In the genomic region with DNA sequence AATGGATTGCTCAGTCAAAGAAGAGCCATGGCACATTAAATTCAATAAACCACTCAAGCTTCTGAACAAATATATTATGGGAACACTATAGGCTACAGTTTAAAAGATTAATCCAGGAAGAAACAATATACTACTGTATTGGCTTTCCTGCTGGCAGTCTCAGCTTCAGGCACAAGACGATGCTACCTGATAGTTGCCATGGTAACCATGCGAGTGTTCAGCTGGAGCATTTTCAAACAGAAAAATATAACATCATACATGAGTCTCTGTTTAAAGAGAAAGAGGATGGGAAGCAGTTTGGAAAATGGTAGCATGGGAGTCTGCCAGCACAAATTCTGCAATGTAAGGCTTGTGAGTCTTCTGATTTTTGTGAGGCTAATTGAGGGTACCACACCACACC, we compare ENCODE assay signal across 28 cellular contexts.
A peak's percentile ranks its signal among the peaks of the same experiment; 100 is the strongest.
DNase-seq lines count a peak whose midpoint lies in the region; ATAC-seq and TF ChIP-seq lines count a peak whose summit lies in the region.
"Had no signal": no experiment of that assay in that cellular context is flagged by ENCODE, and none has a peak within 500 bp of the region (broad histone marks: within the 10 kb centered on the region; RNA-seq: fewer than 3 reads in every experiment).

No MANE protein-coding gene starts in this region.

- intact Hi-C loops in CD4-positive, alpha-beta memory T cell (cut with micrococcal nuclease) = no loop called here

- H3K27ac ChIP-seq in neural cell (ENCODE audit: low read length) = peak overlapping the region; percentile 82
- H3K27ac ChIP-seq in CD4-positive, alpha-beta memory T cell (ENCODE audit: low read depth, low read length) = no peak overlapping the region
- H3K27ac ChIP-seq in SJCRH30 = no peak overlapping the region
- H3K27ac ChIP-seq: BLaER1, breast epithelium, esophagus squamous epithelium, gastrocnemius medialis, SK-N-MC, WERI-Rb-1 had no signal

- TF ChIP-seq CTCF in neural cell (IDR thresholded peaks at IDR 0.05; ENCODE audit: poor library complexity, severe bottlenecking) = no peak

- H3K27me3 ChIP-seq in neural cell (ENCODE audit: insufficient read depth, low read depth, low read length) (no peaks in the 10 kb centered on the region), SJCRH30 (no peaks in the 10 kb centered on the region)
- no peaks in the 10 kb centered on the region for H3K27me3 ChIP-seq in CD4-positive, alpha-beta memory T cell (ENCODE audit: insufficient read depth, low read length)
- H3K27me3 ChIP-seq: BLaER1, breast epithelium, esophagus squamous epithelium, gastrocnemius medialis had no signal

- CTCF ChIA-PET in CD4-positive, alpha-beta memory T cell (lab: Charles Lee; ENCODE audit: partially characterized antibody) = interaction anchor here (0.5 kb wide), 1 partner anchor 794 kb away, joined by 3 read pairs; no protein-coding TSS in a partner anchor

- peak; percentile 40 for TF ChIP-seq RAD21 in neural cell (conservative IDR thresholded peaks at IDR 0.05)

- no peaks in the 10 kb centered on the region for H3K36me3 Mint-ChIP-seq in CD4-positive, alpha-beta memory T cell
- H3K36me3 Mint-ChIP-seq: activated CD8-positive, alpha-beta memory T cell treated with anti-CD3 and anti-CD28 coated beads, Interleukin-2, amount 10 ng/mL, durations not matched to agents 7 days and 5 days; naive thymus-derived CD8-positive, alpha-beta T cell had no signal

- peak overlapping the region; percentile 37 for H3K4me2 ChIP-seq in neural cell (ENCODE audit: low read length)
- H3K4me2 ChIP-seq: BLaER1, smooth muscle cell had no signal

- POLR2A ChIA-PET in CD4-positive, alpha-beta memory T cell (lab: Charles Lee; ENCODE audit: partially characterized antibody) = no interaction called here

- H3K9ac ChIP-seq in neural cell (ENCODE audit: low read length) = peak overlapping the region; percentile 51
- H3K9ac ChIP-seq: BLaER1 had no signal

- peaks cover 0 to 4% (median 0%) of the 10 kb centered on the region in 8 donors for H3K9me3 Mint-ChIP-seq in CD4-positive, alpha-beta memory T cell
- H3K9me3 Mint-ChIP-seq: activated naive CD4-positive, alpha-beta T cell treated with anti-CD3 and anti-CD28 coated beads for 36 hours had no signal

- no peak for ATAC-seq in stimulated activated naive CD8-positive, alpha-beta T cell treated with anti-CD3 and anti-CD28 coated beads, Interleukin-15, Interleukin-2, amounts not matched to agents 100 U/mL and 50 U/mL, for 24 hours
- ATAC-seq: activated CD8-positive, alpha-beta memory T cell treated with anti-CD3 and anti-CD28 coated beads, Interleukin-2, amount 10 ng/mL, durations not matched to agents 7 days and 5 days; gastrocnemius medialis; left ventricle myocardium superior; naive thymus-derived CD8-positive, alpha-beta T cell had no signal

- no peak overlapping the region for H3K27ac Mint-ChIP-seq in CD4-positive, alpha-beta memory T cell
- H3K27ac Mint-ChIP-seq: activated CD4-positive, alpha-beta T cell treated with anti-CD3 and anti-CD28 coated beads, Interleukin-2, amount 10 ng/mL, durations not matched to agents 24 days and 14 days; activated CD8-positive, alpha-beta memory T cell treated with anti-CD3 and anti-CD28 coated beads, Interleukin-2, amount 10 ng/mL, durations not matched to agents 7 days and 5 days; activated naive CD4-positive, alpha-beta T cell treated with anti-CD3 and anti-CD28 coated beads for 36 hours had no signal

- peak overlapping the region; percentile 51 for H3K4me3 ChIP-seq in neural cell (ENCODE audit: low read length)
- no peak overlapping the region for H3K4me3 ChIP-seq in CD4-positive, alpha-beta memory T cell (ENCODE audit: low read length in 2 of 2)
- no peak overlapping the region for H3K4me3 ChIP-seq in SJCRH30
- H3K4me3 ChIP-seq: BLaER1, breast epithelium, esophagus squamous epithelium, gastrocnemius medialis, SK-N-MC, smooth muscle cell had no signal

- peaks cover 0 to 13% (median under 1%) of the 10 kb centered on the region in 4 donors for H3K4me1 Mint-ChIP-seq in CD4-positive, alpha-beta memory T cell
- H3K4me1 Mint-ChIP-seq: activated CD4-positive, alpha-beta T cell treated with anti-CD3 and anti-CD28 coated beads, Interleukin-2, amount 10 ng/mL, durations not matched to agents 24 days and 14 days; activated CD8-positive, alpha-beta memory T cell treated with anti-CD3 and anti-CD28 coated beads, Interleukin-2, amount 10 ng/mL, durations not matched to agents 7 days and 5 days; naive thymus-derived CD8-positive, alpha-beta T cell had no signal

- no peaks in the 10 kb centered on the region for H3K9me3 ChIP-seq in neural cell (ENCODE audit: low read length)
- H3K9me3 ChIP-seq in CD4-positive, alpha-beta memory T cell (ENCODE audit: control insufficient read depth in 1 of 2, low read length in 2 of 2) = no peaks in the 10 kb centered on the region
- H3K9me3 ChIP-seq in SJCRH30 (replicated peaks) = no peaks in the 10 kb centered on the region
- H3K9me3 ChIP-seq: BLaER1, breast epithelium, Caco-2, esophagus squamous epithelium, gastrocnemius medialis had no signal

- H3K4me3 Mint-ChIP-seq in CD4-positive, alpha-beta memory T cell = no peak overlapping the region
- H3K4me3 Mint-ChIP-seq: activated CD4-positive, alpha-beta T cell treated with anti-CD3 and anti-CD28 coated beads, Interleukin-2, amount 10 ng/mL, durations not matched to agents 24 days and 14 days; activated CD8-positive, alpha-beta memory T cell treated with anti-CD3 and anti-CD28 coated beads, Interleukin-2, amount 10 ng/mL, durations not matched to agents 7 days and 5 days; activated naive CD4-positive, alpha-beta T cell treated with anti-CD3 and anti-CD28 coated beads for 36 hours; endodermal cell; naive thymus-derived CD8-positive, alpha-beta T cell had no signal

- H4K20me1 ChIP-seq in neural cell (ENCODE audit: insufficient read depth) = no peaks in the 10 kb centered on the region
- H4K20me1 ChIP-seq: BLaER1 had no signal

- H3K9me2 ChIP-seq in neural cell (ENCODE audit: insufficient read depth, low read length) = no peaks in the 10 kb centered on the region

- H2AFZ ChIP-seq in neural cell (ENCODE audit: low read depth, low read length) = peak overlapping the region; percentile 42

- DNase-seq in NCI-H526 (lab: John Stamatoyannopoulos, UW) (peak; percentile 23 to 38), NCI-H526 treated with DMSO at 0.1 percent for 48 hours (lab: John Stamatoyannopoulos, UW) (no peak), NCI-H1105 (lab: John Stamatoyannopoulos, UW) (peak; percentile 37), NCI-H748 treated with DMSO at 0.1 percent for 48 hours (lab: John Stamatoyannopoulos, UW) (peak; percentile 16), SJCRH30 (no peak)
- no peak for DNase-seq in stimulated activated naive CD8-positive, alpha-beta T cell treated with anti-CD3 and anti-CD28 coated beads, Interleukin-15, Interleukin-2, amounts not matched to agents 100 U/mL and 50 U/mL, for 24 hours
- DNase-seq in CD4-positive, alpha-beta memory T cell = no peak
- DNase-seq: activated CD4-positive, alpha-beta T cell treated with anti-CD3 and anti-CD28 coated beads, Interleukin-2, amount 10 ng/mL, durations not matched to agents 24 days and 14 days; activated CD8-positive, alpha-beta memory T cell treated with anti-CD3 and anti-CD28 coated beads, Interleukin-2, amount 10 ng/mL, durations not matched to agents 7 days and 5 days; activated naive CD4-positive, alpha-beta T cell treated with anti-CD3 and anti-CD28 coated beads for 36 hours; Caco-2; esophagus squamous epithelium; gastrocnemius medialis; HCEC 1CT; hippocampal formation; left ventricle myocardium superior; midbrain; naive thymus-derived CD8-positive, alpha-beta T cell; NCI-H1436 treated with DMSO at 0.1 percent for 48 hours; NCI-H510A; RPMI8226; WERI-Rb-1 had no signal

- TF ChIP-seq EP300 in neural cell (conservative IDR thresholded peaks at IDR 0.05; ENCODE audit: poor library complexity, severe bottlenecking) = peak; percentile 36

- H3F3A ChIP-seq in neural cell (ENCODE audit: insufficient read depth, low read length, poor library complexity, severe bottlenecking) = no peaks in the 10 kb centered on the region

- H3K27me3 Mint-ChIP-seq in CD4-positive, alpha-beta memory T cell = peaks cover 0 to 2% of the 10 kb centered on the region in 2 donors
- H3K27me3 Mint-ChIP-seq: activated CD8-positive, alpha-beta memory T cell treated with anti-CD3 and anti-CD28 coated beads, Interleukin-2, amount 10 ng/mL, durations not matched to agents 7 days and 5 days had no signal

- H3K79me2 ChIP-seq in neural cell (replicated peaks; ENCODE audit: insufficient read depth, low read length) = no peaks in the 10 kb centered on the region

- H3K36me3 ChIP-seq in neural cell (ENCODE audit: insufficient read depth, low read length) = no peaks in the 10 kb centered on the region
- no peaks in the 10 kb centered on the region for H3K36me3 ChIP-seq in CD4-positive, alpha-beta memory T cell (ENCODE audit: insufficient read depth, low read length)
- no peaks in the 10 kb centered on the region for H3K36me3 ChIP-seq in SJCRH30
- H3K36me3 ChIP-seq: BLaER1, breast epithelium, esophagus squamous epithelium, gastrocnemius medialis, WERI-Rb-1 had no signal

- no peaks in the 10 kb centered on the region for H3K4me1 ChIP-seq in CD4-positive, alpha-beta memory T cell (ENCODE audit: insufficient read depth, low read length)
- H3K4me1 ChIP-seq in SJCRH30 = no peaks in the 10 kb centered on the region
- H3K4me1 ChIP-seq: BLaER1, breast epithelium, Caco-2, esophagus squamous epithelium, gastrocnemius medialis had no signal

TF ChIP-seq in neural cell, 6 proteins besides CTCF, POLR2A, EP300 and RAD21 (continues in another document):
- peak; percentile 24 for TF ChIP-seq POLR2AphosphoS5 (IDR thresholded peaks at IDR 0.05)
- no peak for TF ChIP-seq EZH2 (IDR thresholded peaks at IDR 0.05; ENCODE audit: borderline replicate concordance, insufficient read depth, low read length, poor library complexity, severe bottlenecking)

Comparison
In these comparisons a context has a peak if more than half of its experiments do, and no peak if none do; other contexts are left out.
1. DNase-seq: peak in NCI-H526 (2 of 2), NCI-H1105 (single experiment) and NCI-H748 treated with DMSO at 0.1 percent for 48 hours (single experiment); none in NCI-H526 treated with DMSO at 0.1 percent for 48 hours (single experiment), stimulated activated naive CD8-positive, alpha-beta T cell treated with anti-CD3 and anti-CD28 coated beads, Interleukin-15, Interleukin-2, amounts not matched to agents 100 U/mL and 50 U/mL, for 24 hours (single experiment), CD4-positive, alpha-beta memory T cell (0 of 5) and SJCRH30 (0 of 2).